ENCODE assay signal across 18 cellular contexts in genomic region chr1:2297246-2298011, GRCh38.
DNase-seq lines count a peak whose midpoint lies in the region; ATAC-seq, FAIRE-seq and TF ChIP-seq lines count a peak whose summit lies in the region.
"Had no signal": no experiment of that assay in that cellular context is flagged by ENCODE, and none has a peak within 500 bp of the region (broad histone marks: within the 10 kb centered on the region; RNA-seq: fewer than 3 reads in every experiment).

No MANE protein-coding gene starts in this region.

- H3K36me3 ChIP-seq in HepG2 (replicated peaks in 1 of 2; ENCODE audit: control insufficient read depth in 1 of 2, insufficient read depth in 2 of 2, low read length in 2 of 2) = peaks cover 5 to 6% of the 10 kb centered on the region in 2 experiments; a peak in 3 of 5 replicates
- H3K36me3 ChIP-seq in right lobe of liver = no peaks in the 10 kb centered on the region
- H3K36me3 ChIP-seq in fibroblast of lung (ENCODE audit: control insufficient read depth, insufficient read depth, low read length) = no peaks in the 10 kb centered on the region
- peaks cover 20% of the 10 kb centered on the region for H3K36me3 ChIP-seq in osteoblast (ENCODE audit: insufficient read depth, low read length)

- BruUV-seq in HepG2 (replicated peaks; lab: Mats Ljungman, UMichigan) = no TSS peak

- DNase-seq in HepG2 (ENCODE audit: low spot score) = no peak
- DNase-seq in right lobe of liver = no peak
- DNase-seq in RWPE1 (ENCODE audit: low spot score) = no peak
- no peak for DNase-seq in fibroblast of lung (ENCODE audit: low read depth in 2 of 2)
- DNase-seq in NOMO-1 treated with DMSO at 0.1 percent for 48 hours (lab: John Stamatoyannopoulos, UW; ENCODE audit: unreplicated experiment) = no peak
- no peak for DNase-seq in osteoblast (ENCODE audit: insufficient read length, low spot score, missing footprints)
- DNase-seq: Calu3, GF-D8, HCEC 1CT, KBM-7, NCI-H1105 treated with DMSO at 0.1 percent for 48 hours, NCI-H1694 treated with DMSO at 0.1 percent for 48 hours, NCI-H510A treated with DMSO at 0.1 percent for 48 hours, NCI-H82, SHP77 treated with DMSO at 0.1 percent for 48 hours, SK-N-SH had no signal

- H3K4me2 ChIP-seq in HepG2 (ENCODE audit: low read depth, low read length) (no peak overlapping the region), fibroblast of lung (ENCODE audit: extremely low read depth, insufficient read depth, low read length) (no peak overlapping the region), osteoblast (ENCODE audit: insufficient read depth, low read length) (no peak overlapping the region)
- H3K4me2 ChIP-seq: GM23338, SK-N-SH had no signal

- H3K9ac ChIP-seq in HepG2 (ENCODE audit: insufficient read depth, low read depth, low read length) = no peak overlapping the region
- no peak overlapping the region for H3K9ac ChIP-seq in fibroblast of lung (ENCODE audit: insufficient read depth, low read length)
- H3K9ac ChIP-seq: SK-N-SH had no signal

- in situ Hi-C loops in HepG2 (cut with HindIII; ENCODE audit: extremely low pct_ligation_motif_present, low pct_unique_long_range_greater_than_20kb) = no loop called here

- POLR2A ChIA-PET in HepG2 (lab: Yijun Ruan, JAX) = no interaction called here
- POLR2A ChIA-PET in RWPE1 (lab: Yijun Ruan, JAX; ENCODE audit: low non-redundant PET) = no interaction called here

- WGBS in HepG2 (ENCODE audit: low lambda C conversion rate) = 99% methylated on average over 17 of the region's 35 CpGs
- WGBS in right lobe of liver (ENCODE audit: insufficient coverage, low coverage, low lambda C conversion rate, missing lambda C conversion rate) = no CpG with 5 or more reads among the region's 35 CpGs

- no peak overlapping the region for H2AFZ ChIP-seq in HepG2 (ENCODE audit: low read length)
- H2AFZ ChIP-seq in fibroblast of lung (ENCODE audit: low read length) = no peak overlapping the region
- no peak overlapping the region for H2AFZ ChIP-seq in osteoblast (ENCODE audit: low read length)
- H2AFZ ChIP-seq: GM23338 had no signal

- no peak for TF ChIP-seq EP300 in HepG2 (IDR thresholded peaks at IDR 0.05; ENCODE audit: low read depth in 2 of 2, low read length in 2 of 2)
- TF ChIP-seq EP300 in HepG2 (CRISPR knock-in tag; IDR thresholded peaks at IDR 0.05; ENCODE audit: borderline replicate concordance) = no peak

- no peak for TF ChIP-seq RAD21 in HepG2 (CRISPR knock-in tag; IDR thresholded peaks at IDR 0.05)

- H3K79me2 ChIP-seq in HepG2 (ENCODE audit: insufficient read depth, low read length) (peaks cover 81% of the 10 kb centered on the region), fibroblast of lung (ENCODE audit: control insufficient read depth, insufficient read depth, low read length) (peaks cover 99% of the 10 kb centered on the region), osteoblast (ENCODE audit: insufficient read depth, low read length) (peaks cover 100% of the 10 kb centered on the region)

- TF ChIP-seq POLR2A in HepG2 (IDR thresholded peaks at IDR 0.05; ENCODE audit: insufficient read depth in 1 of 2, low read depth in 2 of 2, low read length in 2 of 2) (0 out of 4 replicates have a peak, but pooled peaks of 1 of the 2 experiments have one; percentile 5), right lobe of liver (IDR thresholded peaks at IDR 0.05) (no peak)

- H4K20me1 ChIP-seq in HepG2 (ENCODE audit: insufficient read depth, low read length) (peaks cover 63% of the 10 kb centered on the region), fibroblast of lung (ENCODE audit: control insufficient read depth, extremely low read depth, insufficient read depth, low read length) (no peaks in the 10 kb centered on the region), osteoblast (ENCODE audit: insufficient read depth, low read length) (peaks cover 93% of the 10 kb centered on the region)

- H3K4me3 ChIP-seq in HepG2 (replicated peaks in 1 of 3; ENCODE audit: insufficient read depth in 1 of 3, low read depth in 2 of 3, low read length in 3 of 3) (no peak overlapping the region), right lobe of liver (no peak overlapping the region), fibroblast of lung (replicated peaks in 1 of 4; ENCODE audit: control extremely low read depth in 1 of 4, insufficient read depth in 1 of 4, low read depth in 3 of 4, low read length in 4 of 4) (no peak overlapping the region), osteoblast (ENCODE audit: insufficient read depth, low read length) (no peak overlapping the region)
- H3K4me3 ChIP-seq: GM23338 had no signal

- H3K9me3 ChIP-seq in HepG2 (ENCODE audit: low read length) (no peaks in the 10 kb centered on the region), right lobe of liver (no peaks in the 10 kb centered on the region), fibroblast of lung (ENCODE audit: control insufficient read depth, insufficient read depth, low read depth, low read length) (no peaks in the 10 kb centered on the region), osteoblast (ENCODE audit: low read depth, low read length) (no peaks in the 10 kb centered on the region)
- H3K9me3 ChIP-seq: SK-N-SH had no signal

- intact Hi-C loops in HepG2 (cut with micrococcal nuclease; ENCODE audit: unreplicated experiment) (no loop called here), right lobe of liver (cut with DNase I) (no loop called here)

- TF ChIP-seq CTCF in HepG2 (CRISPR knock-in tag; IDR thresholded peaks at IDR 0.05) = no peak
- no peak for TF ChIP-seq CTCF in right lobe of liver (IDR thresholded peaks at IDR 0.05)
- TF ChIP-seq CTCF in RWPE1 (conservative IDR thresholded peaks at IDR 0.05; ENCODE audit: low read depth) = no peak
- TF ChIP-seq CTCF in fibroblast of lung (conservative IDR thresholded peaks at IDR 0.05 in 1 of 2, IDR thresholded peaks at IDR 0.05 in 1 of 2; ENCODE audit: low read depth in 1 of 2, low read length in 2 of 2) = no peak
- TF ChIP-seq CTCF in osteoblast (IDR thresholded peaks at IDR 0.05; ENCODE audit: extremely low read depth, low read depth, low read length) = no peak

- H3K4me1 ChIP-seq in HepG2 (ENCODE audit: insufficient read depth, low read length) = no peaks in the 10 kb centered on the region
- peaks cover 0 to 25% (median 12%) of the 10 kb centered on the region in 4 donors for H3K4me1 ChIP-seq in right lobe of liver
- H3K4me1 ChIP-seq in fibroblast of lung (ENCODE audit: control insufficient read depth, extremely low read depth, insufficient read depth, low read length) = peaks cover 32% of the 10 kb centered on the region
- H3K4me1 ChIP-seq in osteoblast (ENCODE audit: insufficient read depth, low read length) = peaks cover 34% of the 10 kb centered on the region

- H3K27ac ChIP-seq in HepG2 (ENCODE audit: extremely low read length, insufficient read depth, low read length) (no peak overlapping the region), right lobe of liver (no peak overlapping the region), RWPE1 (peak overlapping the region; percentile 97), fibroblast of lung (ENCODE audit: insufficient read depth, low read length) (peak overlapping the region; percentile 75), osteoblast (ENCODE audit: low read depth, low read length) (no peak overlapping the region)

- H3K27me3 ChIP-seq in HepG2 (ENCODE audit: control insufficient read depth in 1 of 2, insufficient read depth in 2 of 2, low read length in 2 of 2) (no peaks in the 10 kb centered on the region), right lobe of liver (no peaks in the 10 kb centered on the region), fibroblast of lung (ENCODE audit: control insufficient read depth, insufficient read depth, low read length) (no peaks in the 10 kb centered on the region), osteoblast (ENCODE audit: insufficient read depth, low read length) (no peaks in the 10 kb centered on the region)

- ATAC-seq in HepG2 = no peak
- no peak for ATAC-seq in right lobe of liver
- no peak for ATAC-seq in GM19452 (IDR thresholded peaks at IDR 0.05; ENCODE audit: unreplicated experiment)
- ATAC-seq: GM23338 had no signal

- CTCF ChIA-PET in HepG2 (lab: Yijun Ruan, JAX; ENCODE audit: low intra/inter-chr PET ratio, low total read pairs) = no interaction called here
- CTCF ChIA-PET in RWPE1 (lab: Yijun Ruan, JAX) = no interaction called here

- no peak for FAIRE-seq in HepG2 (lab: Jason Lieb, UNC)

TF ChIP-seq in HepG2, 621 proteins besides CTCF, POLR2A, EP300 and RAD21 (continues in another document):
- no peak for TF ChIP-seq ZNF747 (CRISPR knock-in tag; IDR thresholded peaks at IDR 0.05; ENCODE audit: borderline replicate concordance)
- TF ChIP-seq E2F5 (CRISPR knock-in tag; conservative IDR thresholded peaks at IDR 0.05) = no peak
- no peak for TF ChIP-seq AFF4 (CRISPR knock-in tag; IDR thresholded peaks at IDR 0.05)

Comparison
In these comparisons a context has a peak if more than half of its experiments do, and no peak if none do; other contexts are left out.
1. H3K27ac ChIP-seq: peak in RWPE1 (single experiment) and fibroblast of lung (single experiment); none in HepG2 (single experiment), right lobe of liver (0 of 3) and osteoblast (single experiment).